In genomic region chr7:88835147-88835728, GRCh38 we compare ENCODE assay signal across 8 cellular contexts. TPM values are rescaled to one million over a fixed set of nuclear protein-coding genes. Genes with fewer than 3 reads are reported as not detected.
DNase-seq lines count a peak whose midpoint lies in the region; ATAC-seq and TF ChIP-seq lines count a peak whose summit lies in the region.

No MANE protein-coding gene starts in this region.

- H3K4me3 Mint-ChIP-seq in activated T-cell treated with anti-CD3 and anti-CD28 coated beads, Interleukin-2, amount 50 U/mL, for 24 hours: no peak overlapping the region
- no peak overlapping the region for H3K4me3 Mint-ChIP-seq in activated naive CD4-positive, alpha-beta T cell treated with anti-CD3 and anti-CD28 coated beads, Interleukin-2, amount 10 ng/mL, durations not matched to agents 7 days and 5 days

- no peak overlapping the region for H3K27ac Mint-ChIP-seq in activated T-cell treated with anti-CD3 and anti-CD28 coated beads, Interleukin-2, amount 50 U/mL, for 24 hours
- H3K27ac Mint-ChIP-seq in activated naive CD4-positive, alpha-beta T cell treated with anti-CD3 and anti-CD28 coated beads, Interleukin-2, amount 10 ng/mL, durations not matched to agents 7 days and 5 days: no peak overlapping the region

- no peak overlapping the region for H3K4me3 ChIP-seq in Jurkat, Clone E6-1 (ENCODE audit: low read length)

- TF ChIP-seq CTCF in GM12873 (IDR thresholded peaks at IDR 0.05; ENCODE audit: insufficient read depth, low read depth, low read length, missing control alignments): peak; percentile 55

- H3K27me3 Mint-ChIP-seq in activated T-cell treated with anti-CD3 and anti-CD28 coated beads, Interleukin-2, amount 50 U/mL, for 24 hours: no peaks in the 10 kb centered on the region
- no peaks in the 10 kb centered on the region for H3K27me3 Mint-ChIP-seq in activated naive CD4-positive, alpha-beta T cell treated with anti-CD3 and anti-CD28 coated beads, Interleukin-2, amount 10 ng/mL, durations not matched to agents 7 days and 5 days

- in situ Hi-C loops in SK-MEL-5 (cut with HindIII; ENCODE audit: low pct_unique_long_range_greater_than_20kb, low sequenced_read_pairs): no loop called here

- H3K36me3 Mint-ChIP-seq in activated T-cell treated with anti-CD3 and anti-CD28 coated beads, Interleukin-2, amount 50 U/mL, for 24 hours (ENCODE audit: low read depth): no peaks in the 10 kb centered on the region
- H3K36me3 Mint-ChIP-seq in activated naive CD4-positive, alpha-beta T cell treated with anti-CD3 and anti-CD28 coated beads, Interleukin-2, amount 10 ng/mL, durations not matched to agents 7 days and 5 days: no peaks in the 10 kb centered on the region

- H3K9me3 Mint-ChIP-seq in activated T-cell treated with anti-CD3 and anti-CD28 coated beads, Interleukin-2, amount 50 U/mL, for 24 hours: no peaks in the 10 kb centered on the region
- H3K9me3 Mint-ChIP-seq in activated naive CD4-positive, alpha-beta T cell treated with anti-CD3 and anti-CD28 coated beads, Interleukin-2, amount 10 ng/mL, durations not matched to agents 7 days and 5 days: no peaks in the 10 kb centered on the region

- DNase-seq in Jurkat, Clone E6-1 (ENCODE audit: low read depth, low spot score): peak; percentile 20
- peak; percentile 78 for DNase-seq in SK-MEL-5 (ENCODE audit: low read depth, low spot score)
- DNase-seq in iPS-NIHi7 (ENCODE audit: extremely low spot score): peak; percentile 45
- no peak for DNase-seq in activated T-cell treated with anti-CD3 and anti-CD28 coated beads, Interleukin-2, amount 50 U/mL, for 24 hours
- DNase-seq in activated naive CD4-positive, alpha-beta T cell treated with anti-CD3 and anti-CD28 coated beads, Interleukin-2, amount 10 ng/mL, durations not matched to agents 7 days and 5 days: no peak
- DNase-seq in activated CD4-positive, CD25-positive, alpha-beta regulatory T cell (lab: John Stamatoyannopoulos, UW): no peak

- CTCF ChIA-PET in activated naive CD4-positive, alpha-beta T cell treated with anti-CD3 and anti-CD28 coated beads, Interleukin-2, amount 10 ng/mL, durations not matched to agents 7 days and 5 days (lab: Charles Lee): interaction anchor here (0.7 to 1.5 kb wide), 6 partner anchors 10 to 818 kb away, joined by 3 to 9 read pairs (median 4); no protein-coding TSS in a partner anchor

- H3K4me1 Mint-ChIP-seq in activated T-cell treated with anti-CD3 and anti-CD28 coated beads, Interleukin-2, amount 50 U/mL, for 24 hours (ENCODE audit: low read depth): no peaks in the 10 kb centered on the region
- no peaks in the 10 kb centered on the region for H3K4me1 Mint-ChIP-seq in activated naive CD4-positive, alpha-beta T cell treated with anti-CD3 and anti-CD28 coated beads, Interleukin-2, amount 10 ng/mL, durations not matched to agents 7 days and 5 days

- peak; percentile 81 for ATAC-seq in GM21717 (IDR thresholded peaks at IDR 0.05; ENCODE audit: unreplicated experiment)

RNA-seq across cellular contexts. Expression of gene TEX47, which starts 39.7 kb away (rescaled TPM):
- polyA plus RNA-seq in Jurkat, Clone E6-1 (2012; ENCODE audit: insufficient read depth, insufficient read length): not detected
- not detected in 2 replicates for total RNA-seq in SK-MEL-5 (2014; rRNA removed; shearing (Covaris generic))
- polyA plus RNA-seq in SK-MEL-5 (2015; cell fraction: cytosol; rRNA removed): not detected in 2 replicates
- not detected in 2 replicates for polyA plus RNA-seq in SK-MEL-5 (2015; cell fraction: nucleus; rRNA removed)

Comparison
In these comparisons a context has a peak if more than half of its experiments do, and no peak if none do; other contexts are left out.
1. DNase-seq: peak in Jurkat, Clone E6-1 (single experiment), SK-MEL-5 (single experiment) and iPS-NIHi7 (single experiment); none in activated T-cell treated with anti-CD3 and anti-CD28 coated beads, Interleukin-2, amount 50 U/mL, for 24 hours (single experiment), activated naive CD4-positive, alpha-beta T cell treated with anti-CD3 and anti-CD28 coated beads, Interleukin-2, amount 10 ng/mL, durations not matched to agents 7 days and 5 days (single experiment) and activated CD4-positive, CD25-positive, alpha-beta regulatory T cell (0 of 4).